8 cellular contexts compared by ENCODE assay signal in the genomic region with DNA sequence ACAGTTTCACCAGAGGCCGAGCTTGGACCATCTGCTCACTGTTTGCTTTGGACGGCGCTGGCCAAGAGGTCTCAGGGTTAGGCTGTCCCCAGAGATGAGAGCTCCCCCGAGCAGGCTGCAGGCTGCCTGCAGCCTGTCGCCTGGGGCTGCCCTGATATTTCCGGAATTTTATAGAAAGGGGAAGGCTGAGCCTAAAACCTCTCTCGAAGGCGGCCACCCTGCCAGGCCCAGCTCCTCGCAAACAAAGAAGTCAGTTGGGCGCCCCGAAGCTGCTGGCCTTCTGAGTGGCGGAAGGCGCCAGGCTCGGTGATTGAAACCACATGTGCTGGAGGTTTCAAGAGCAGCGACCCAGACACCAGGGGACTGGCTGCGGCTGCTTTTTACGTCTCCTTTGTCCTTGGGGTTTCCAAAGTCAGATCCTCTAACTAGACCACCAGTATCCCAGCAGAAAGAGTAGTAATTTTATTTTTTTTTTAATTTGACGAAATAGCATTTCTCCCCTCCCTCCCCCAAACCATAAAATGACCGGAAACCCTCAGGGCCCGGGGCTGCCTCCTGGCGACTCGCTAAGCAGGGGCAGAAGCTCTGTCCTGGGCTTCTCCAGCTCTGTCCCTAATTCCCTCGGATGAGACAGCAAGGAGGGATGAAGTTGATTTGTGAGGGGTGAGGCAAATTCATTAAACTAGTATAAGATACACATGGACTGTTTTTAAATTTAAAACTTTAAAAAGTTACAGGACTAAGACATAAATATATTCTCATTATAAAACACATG. TPM values are rescaled to one million over a fixed set of nuclear protein-coding genes. Genes with fewer than 3 reads are reported as not detected.
DNase-seq lines count a peak whose midpoint lies in the region; ATAC-seq and TF ChIP-seq lines count a peak whose summit lies in the region.

No MANE protein-coding gene starts in this region.

- H3K36me3 ChIP-seq in sigmoid colon: no peaks in the 10 kb centered on the region

- H3K4me1 ChIP-seq in right cardiac atrium (ENCODE audit: control insufficient read depth, insufficient read depth, low read length): peaks cover 2% of the 10 kb centered on the region
- peaks cover 0 to 46% (median 40%) of the 10 kb centered on the region in 4 donors for H3K4me1 ChIP-seq in sigmoid colon

- TF ChIP-seq CTCF in sigmoid colon (IDR thresholded peaks at IDR 0.05): no peak

- no peak for TF ChIP-seq POLR2A in sigmoid colon (IDR thresholded peaks at IDR 0.05)

- DNase-seq in GM04503 (ENCODE audit: low read depth) (peak; percentile 70), right cardiac atrium (peak; percentile 93 to 97 (median 94)), sigmoid colon (peak; percentile 93), NCI-H226 (no peak), NCI-H345 (lab: John Stamatoyannopoulos, UW) (no peak), activated gamma-delta T cell (lab: John Stamatoyannopoulos, UW) (no peak)

- H3K4me3 ChIP-seq in right cardiac atrium (ENCODE audit: low read length) (no peak overlapping the region), sigmoid colon (peak overlapping the region; percentile 10 to 28 (median 17))

- TF ChIP-seq EP300 in sigmoid colon (IDR thresholded peaks at IDR 0.05): no peak

- H3K27ac ChIP-seq in right cardiac atrium (ENCODE audit: low read length) (peak overlapping the region; percentile 92), sigmoid colon (peak overlapping the region; percentile 67 to 79 (median 78))

- intact Hi-C loops in right cardiac atrium (cut with DNase I): no loop called here
- intact Hi-C loops in sigmoid colon (cut with DNase I): no loop called here

- H3K27me3 ChIP-seq in right cardiac atrium (ENCODE audit: control insufficient read depth, insufficient read depth): no peaks in the 10 kb centered on the region
- no peaks in the 10 kb centered on the region for H3K27me3 ChIP-seq in sigmoid colon

- peak; percentile 93 for ATAC-seq in SK-N-SH treated with all-trans-retinoic acid at 6 μM for 48 hours
- peak; percentile 94 to 96 for ATAC-seq in right cardiac atrium
- no peak for ATAC-seq in HG03196 (IDR thresholded peaks at IDR 0.05; ENCODE audit: unreplicated experiment)

- WGBS in right cardiac atrium: 23% methylated on average over 23 of the region's 23 CpGs
- WGBS in sigmoid colon, 2 donors: 42 to 77% methylated on average over 23 of the region's 23 CpGs

- H3K9me3 ChIP-seq in right cardiac atrium (ENCODE audit: control insufficient read depth, low read length) (no peaks in the 10 kb centered on the region), sigmoid colon (no peaks in the 10 kb centered on the region)

TF ChIP-seq in SK-N-SH treated with all-trans-retinoic acid at 6 μM for 48 hours, 23 proteins besides CTCF, POLR2A, EP300 and RAD21 (continues in another document):
- TF ChIP-seq ARNTL (CRISPR knock-in tag; IDR thresholded peaks at IDR 0.05; ENCODE audit: borderline replicate concordance, low read depth) (no peak), RARB (CRISPR knock-in tag; IDR thresholded peaks at IDR 0.05) (no peak), ZNF565 (CRISPR knock-in tag; conservative IDR thresholded peaks at IDR 0.05; ENCODE audit: low read depth) (no peak), TSHZ2 (CRISPR knock-in tag; IDR thresholded peaks at IDR 0.05) (peak; percentile 84), SNAI2 (CRISPR knock-in tag; IDR thresholded peaks at IDR 0.05) (0 out of 2 replicates have a peak, but pooled peaks have one; percentile 56), ZNF70 (CRISPR knock-in tag; IDR thresholded peaks at IDR 0.05) (no peak), BACH2 (CRISPR knock-in tag; IDR thresholded peaks at IDR 0.05; ENCODE audit: borderline replicate concordance) (no peak), ISL1 (CRISPR knock-in tag; IDR thresholded peaks at IDR 0.05) (peak; percentile 50; the same call in 1 of the 2 replicates), TCF4 (CRISPR knock-in tag; IDR thresholded peaks at IDR 0.05; ENCODE audit: borderline replicate concordance) (peak; percentile 91), CSRNP3 (CRISPR knock-in tag; IDR thresholded peaks at IDR 0.05) (no peak), TOX (CRISPR knock-in tag; IDR thresholded peaks at IDR 0.05; ENCODE audit: borderline replicate concordance) (no peak), GLIS3 (CRISPR knock-in tag; IDR thresholded peaks at IDR 0.05) (no peak)
- TF ChIP-seq, protein P1, sequence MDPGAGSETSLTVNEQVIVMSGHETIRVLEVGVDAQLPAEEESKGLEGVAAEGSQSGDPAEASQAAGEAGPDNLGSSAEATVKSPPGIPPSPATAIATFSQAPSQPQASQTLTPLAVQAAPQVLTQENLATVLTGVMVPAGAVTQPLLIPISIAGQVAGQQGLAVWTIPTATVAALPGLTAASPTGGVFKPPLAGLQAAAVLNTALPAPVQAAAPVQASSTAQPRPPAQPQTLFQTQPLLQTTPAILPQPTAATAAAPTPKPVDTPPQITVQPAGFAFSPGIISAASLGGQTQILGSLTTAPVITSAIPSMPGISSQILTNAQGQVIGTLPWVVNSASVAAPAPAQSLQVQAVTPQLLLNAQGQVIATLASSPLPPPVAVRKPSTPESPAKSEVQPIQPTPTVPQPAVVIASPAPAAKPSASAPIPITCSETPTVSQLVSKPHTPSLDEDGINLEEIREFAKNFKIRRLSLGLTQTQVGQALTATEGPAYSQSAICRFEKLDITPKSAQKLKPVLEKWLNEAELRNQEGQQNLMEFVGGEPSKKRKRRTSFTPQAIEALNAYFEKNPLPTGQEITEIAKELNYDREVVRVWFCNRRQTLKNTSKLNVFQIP (CRISPR knock-in tag; IDR thresholded peaks at IDR 0.05; ENCODE audit: borderline replicate concordance, low read depth): no peak
- TF ChIP-seq, protein P2, sequence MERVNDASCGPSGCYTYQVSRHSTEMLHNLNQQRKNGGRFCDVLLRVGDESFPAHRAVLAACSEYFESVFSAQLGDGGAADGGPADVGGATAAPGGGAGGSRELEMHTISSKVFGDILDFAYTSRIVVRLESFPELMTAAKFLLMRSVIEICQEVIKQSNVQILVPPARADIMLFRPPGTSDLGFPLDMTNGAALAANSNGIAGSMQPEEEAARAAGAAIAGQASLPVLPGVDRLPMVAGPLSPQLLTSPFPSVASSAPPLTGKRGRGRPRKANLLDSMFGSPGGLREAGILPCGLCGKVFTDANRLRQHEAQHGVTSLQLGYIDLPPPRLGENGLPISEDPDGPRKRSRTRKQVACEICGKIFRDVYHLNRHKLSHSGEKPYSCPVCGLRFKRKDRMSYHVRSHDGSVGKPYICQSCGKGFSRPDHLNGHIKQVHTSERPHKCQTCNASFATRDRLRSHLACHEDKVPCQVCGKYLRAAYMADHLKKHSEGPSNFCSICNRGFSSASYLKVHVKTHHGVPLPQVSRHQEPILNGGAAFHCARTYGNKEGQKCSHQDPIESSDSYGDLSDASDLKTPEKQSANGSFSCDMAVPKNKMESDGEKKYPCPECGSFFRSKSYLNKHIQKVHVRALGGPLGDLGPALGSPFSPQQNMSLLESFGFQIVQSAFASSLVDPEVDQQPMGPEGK (CRISPR knock-in tag; IDR thresholded peaks at IDR 0.05; ENCODE audit: borderline replicate concordance): no peak

RNA-seq across cellular contexts. Expression of gene CLMP, which starts 57.4 kb away (rescaled TPM):
- total RNA-seq in right cardiac atrium (10 to 100 TPM in 3 of 4 donors, 1 to 10 TPM in 1; 5.0 to 34.1 (median 19.3) TPM), sigmoid colon (100 to 1,000 TPM; 104 to 180 (median 164) TPM)
- polyA plus RNA-seq in right cardiac atrium (6.6 TPM), sigmoid colon (10 to 100 TPM in 1 of 3 donors, 1 to 10 TPM in 2; 1.4 to 12.1 (median 9.0) TPM)

Comparison
In these comparisons a context has a peak if more than half of its experiments do, and no peak if none do; other contexts are left out.
1. DNase-seq: peak in GM04503 (single experiment), right cardiac atrium (3 of 3) and sigmoid colon (single experiment); none in NCI-H226 (single experiment), NCI-H345 (single experiment) and activated gamma-delta T cell (single experiment).